1 cellular context compared by ENCODE assay signal in genomic region chr1:47679301-47679751, GRCh38.
TF ChIP-seq lines count a peak whose summit lies in the region.

No MANE protein-coding gene starts in this region.

TF ChIP-seq in HepG2, 621 proteins besides CTCF, POLR2A, EP300 and RAD21 (continued from another document):
- TF ChIP-seq, protein P1, sequence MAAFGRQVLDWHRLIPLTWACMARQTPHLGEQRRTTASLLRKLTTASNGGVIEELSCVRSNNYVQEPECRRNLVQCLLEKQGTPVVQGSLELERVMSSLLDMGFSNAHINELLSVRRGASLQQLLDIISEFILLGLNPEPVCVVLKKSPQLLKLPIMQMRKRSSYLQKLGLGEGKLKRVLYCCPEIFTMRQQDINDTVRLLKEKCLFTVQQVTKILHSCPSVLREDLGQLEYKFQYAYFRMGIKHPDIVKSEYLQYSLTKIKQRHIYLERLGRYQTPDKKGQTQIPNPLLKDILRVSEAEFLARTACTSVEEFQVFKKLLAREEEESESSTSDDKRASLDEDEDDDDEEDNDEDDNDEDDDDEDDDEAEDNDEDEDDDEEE (CRISPR knock-in tag; IDR thresholded peaks at IDR 0.05) = no peak
- no peak for TF ChIP-seq PBX2 (CRISPR knock-in tag; IDR thresholded peaks at IDR 0.05)
